In genomic region chr16:85136705-85137322, GRCh38 we compare ENCODE assay signal across 11 cellular contexts. TPM values are rescaled to one million over a fixed set of nuclear protein-coding genes. Genes with fewer than 3 reads are reported as not detected.
DNase-seq lines count a peak whose midpoint lies in the region; ATAC-seq and TF ChIP-seq lines count a peak whose summit lies in the region.
"Had no signal": no experiment of that assay in that cellular context is flagged by ENCODE, and none has a peak within 500 bp of the region (broad histone marks: within the 10 kb centered on the region; RNA-seq: fewer than 3 reads in every experiment).

No MANE protein-coding gene starts in this region.

- H3K4me1 Mint-ChIP-seq in naive thymus-derived CD4-positive, alpha-beta T cell, result peaks cover 0 to 13% (median 9%) of the 10 kb centered on the region in 7 donors
- peaks cover 13% of the 10 kb centered on the region for H3K4me1 Mint-ChIP-seq in activated CD4-positive, alpha-beta memory T cell treated with anti-CD3 and anti-CD28 coated beads, Interleukin-2, amount 10 ng/mL, durations not matched to agents 7 days and 5 days

- H3K27me3 ChIP-seq in OCI-LY3 (ENCODE audit: low read depth, low read length) (0 out of 2 replicates have a peak, but pooled peaks cover 14% of the 10 kb centered on the region), esophagus squamous epithelium (peaks cover 0 to 34% (median 0%) of the 10 kb centered on the region in 4 donors)
- no peaks in the 10 kb centered on the region for H3K27me3 ChIP-seq in naive thymus-derived CD4-positive, alpha-beta T cell (ENCODE audit: control insufficient read depth in 2 of 2, insufficient read depth in 2 of 2, low read length in 2 of 2)

- intact Hi-C loops in esophagus squamous epithelium (cut with DNase I), result no loop called here
- intact Hi-C loops in naive thymus-derived CD4-positive, alpha-beta T cell (cut with micrococcal nuclease), result no loop called here

- H4K20me1 ChIP-seq in OCI-LY3 (ENCODE audit: insufficient read depth, low read length), result no peaks in the 10 kb centered on the region

- DNase-seq in ACHN, result peak; percentile 18
- DNase-seq in esophagus squamous epithelium (lab: John Stamatoyannopoulos, UW), result no peak
- no peak for DNase-seq in naive thymus-derived CD4-positive, alpha-beta T cell
- no peak for DNase-seq in activated CD4-positive, alpha-beta memory T cell treated with anti-CD3 and anti-CD28 coated beads, Interleukin-2, amount 10 ng/mL, durations not matched to agents 7 days and 5 days
- DNase-seq in putamen (ENCODE audit: low spot score), result no peak
- no peak for DNase-seq in HUDEP-2 (lab: John Stamatoyannopoulos, UW; ENCODE audit: unreplicated experiment in 76 of 76)
- DNase-seq: NCI-H510A treated with DMSO at 0.1 percent for 48 hours had no signal

- H3K27me3 Mint-ChIP-seq in naive thymus-derived CD4-positive, alpha-beta T cell, result peaks cover 31 to 37% (median 34%) of the 10 kb centered on the region in 5 donors
- peaks cover 34% of the 10 kb centered on the region for H3K27me3 Mint-ChIP-seq in activated CD4-positive, alpha-beta memory T cell treated with anti-CD3 and anti-CD28 coated beads, Interleukin-2, amount 10 ng/mL, durations not matched to agents 7 days and 5 days

- peak; percentile 47 for ATAC-seq in naive thymus-derived CD4-positive, alpha-beta T cell
- no peak for ATAC-seq in GM18870 (IDR thresholded peaks at IDR 0.05; ENCODE audit: unreplicated experiment)

- H3K27ac ChIP-seq in OCI-LY3 (ENCODE audit: low read length) (peak overlapping the region; percentile 19; the same call in 1 of the 2 replicates), esophagus squamous epithelium (peak overlapping the region; percentile 5 to 86 (median 71))
- no peak overlapping the region for H3K27ac ChIP-seq in naive thymus-derived CD4-positive, alpha-beta T cell (ENCODE audit: low read depth, low read length)
- H3K27ac ChIP-seq: C4-2B had no signal

- H3K27ac Mint-ChIP-seq in naive thymus-derived CD4-positive, alpha-beta T cell, result no peak overlapping the region
- H3K27ac Mint-ChIP-seq in activated CD4-positive, alpha-beta memory T cell treated with anti-CD3 and anti-CD28 coated beads, Interleukin-2, amount 10 ng/mL, durations not matched to agents 7 days and 5 days, result no peak overlapping the region
- H3K27ac Mint-ChIP-seq: activated naive CD8-positive, alpha-beta T cell had no signal

- WGBS in esophagus squamous epithelium, 2 donors, result 73 to 76% methylated on average over 12 to 15 of the region's 17 CpGs

- H3K9me3 Mint-ChIP-seq in naive thymus-derived CD4-positive, alpha-beta T cell, result peaks cover 0 to 2% (median 0%) of the 10 kb centered on the region in 11 donors
- no peaks in the 10 kb centered on the region for H3K9me3 Mint-ChIP-seq in activated CD4-positive, alpha-beta memory T cell treated with anti-CD3 and anti-CD28 coated beads, Interleukin-2, amount 10 ng/mL, durations not matched to agents 7 days and 5 days

- in situ Hi-C loops in ACHN (cut with HindIII; ENCODE audit: low pct_ligation_motif_present, low pct_unique_long_range_greater_than_20kb, low sequenced_read_pairs), result no loop called here

- H3K4me2 ChIP-seq in OCI-LY3 (ENCODE audit: low read length), result peak overlapping the region; percentile 53

- no peak for TF ChIP-seq POLR2A in esophagus squamous epithelium (IDR thresholded peaks at IDR 0.05)

- no peaks in the 10 kb centered on the region for H3K36me3 Mint-ChIP-seq in naive thymus-derived CD4-positive, alpha-beta T cell
- H3K36me3 Mint-ChIP-seq in activated CD4-positive, alpha-beta memory T cell treated with anti-CD3 and anti-CD28 coated beads, Interleukin-2, amount 10 ng/mL, durations not matched to agents 7 days and 5 days (ENCODE audit: low read depth), result no peaks in the 10 kb centered on the region
- H3K36me3 Mint-ChIP-seq: activated naive CD8-positive, alpha-beta T cell had no signal

- H3K4me3 ChIP-seq in OCI-LY3 (ENCODE audit: low read length), result peak overlapping the region; percentile 51
- peak overlapping the region in 3 of 4 donors; percentile 28 to 56 (median 31) for H3K4me3 ChIP-seq in esophagus squamous epithelium
- H3K4me3 ChIP-seq in naive thymus-derived CD4-positive, alpha-beta T cell (ENCODE audit: low read length), result no peak overlapping the region

- H3K4me3 Mint-ChIP-seq in naive thymus-derived CD4-positive, alpha-beta T cell, result no peak overlapping the region
- H3K4me3 Mint-ChIP-seq in activated CD4-positive, alpha-beta memory T cell treated with anti-CD3 and anti-CD28 coated beads, Interleukin-2, amount 10 ng/mL, durations not matched to agents 7 days and 5 days, result no peak overlapping the region
- H3K4me3 Mint-ChIP-seq: activated naive CD8-positive, alpha-beta T cell had no signal

- TF ChIP-seq CTCF in OCI-LY3 (IDR thresholded peaks at IDR 0.05; ENCODE audit: low read depth, low read length), result no peak
- TF ChIP-seq CTCF in esophagus squamous epithelium (IDR thresholded peaks at IDR 0.05), result no peak

- CTCF ChIA-PET in naive thymus-derived CD4-positive, alpha-beta T cell (lab: Charles Lee), result no interaction called here
- CTCF ChIA-PET in activated CD4-positive, alpha-beta memory T cell treated with anti-CD3 and anti-CD28 coated beads, Interleukin-2, amount 10 ng/mL, durations not matched to agents 7 days and 5 days (lab: Charles Lee), result interaction anchor here (0.6 kb wide), 1 partner anchor 263 kb away, joined by 3 read pairs; no protein-coding TSS in a partner anchor

- no peaks in the 10 kb centered on the region for H3K79me2 ChIP-seq in OCI-LY3 (ENCODE audit: low read length)

- H3K9ac ChIP-seq in OCI-LY3 (ENCODE audit: low read length), result peak overlapping the region; percentile 19; the same call in 1 of the 2 replicates

- H3K36me3 ChIP-seq in OCI-LY3 (replicated peaks; ENCODE audit: low read depth, low read length) (no peaks in the 10 kb centered on the region), esophagus squamous epithelium (no peaks in the 10 kb centered on the region)
- H3K36me3 ChIP-seq in naive thymus-derived CD4-positive, alpha-beta T cell (ENCODE audit: control insufficient read depth in 2 of 3, insufficient read depth in 3 of 3, low read length in 3 of 3), result no peaks in the 10 kb centered on the region

- peaks cover 16% of the 10 kb centered on the region for H3K4me1 ChIP-seq in OCI-LY3 (ENCODE audit: low read length)
- peaks cover 16 to 46% (median 21%) of the 10 kb centered on the region in 3 donors for H3K4me1 ChIP-seq in esophagus squamous epithelium
- no peaks in the 10 kb centered on the region for H3K4me1 ChIP-seq in naive thymus-derived CD4-positive, alpha-beta T cell (ENCODE audit: control insufficient read depth in 2 of 2, insufficient read depth in 2 of 2, low read length in 2 of 2)

- POLR2A ChIA-PET in naive thymus-derived CD4-positive, alpha-beta T cell (lab: Charles Lee), result no interaction called here
- POLR2A ChIA-PET in activated CD4-positive, alpha-beta memory T cell treated with anti-CD3 and anti-CD28 coated beads, Interleukin-2, amount 10 ng/mL, durations not matched to agents 7 days and 5 days (lab: Charles Lee), result no interaction called here

- H3K9me3 ChIP-seq in OCI-LY3 (ENCODE audit: insufficient read depth, low read length) (no peaks in the 10 kb centered on the region), esophagus squamous epithelium (no peaks in the 10 kb centered on the region)
- no peaks in the 10 kb centered on the region for H3K9me3 ChIP-seq in naive thymus-derived CD4-positive, alpha-beta T cell (ENCODE audit: control insufficient read depth in 2 of 3, low read length in 3 of 3)

- H2AFZ ChIP-seq in OCI-LY3 (ENCODE audit: low read depth, low read length), result peak overlapping the region; percentile 56

RNA-seq across cellular contexts. Expression of gene CIBAR2, which starts 24.5 kb away (rescaled TPM):
- not detected for total RNA-seq in esophagus squamous epithelium
- not detected for total RNA-seq in naive thymus-derived CD4-positive, alpha-beta T cell
- not detected for polyA plus RNA-seq in naive thymus-derived CD4-positive, alpha-beta T cell
- total RNA-seq in activated CD4-positive, alpha-beta memory T cell treated with anti-CD3 and anti-CD28 coated beads, Interleukin-2, amount 10 ng/mL, durations not matched to agents 7 days and 5 days, result not detected
